In genomic region chr17:77523562-77523961, GRCh38 we compare ENCODE assay signal across 20 cellular contexts.
"Had no signal": no experiment of that assay in that cellular context is flagged by ENCODE, and none has a peak within 500 bp of the region (broad histone marks: within the 10 kb centered on the region; RNA-seq: fewer than 3 reads in every experiment).

No MANE protein-coding gene starts in this region.

- H3K4me3 ChIP-seq: breast epithelium, Peyer's patch had no signal

- H3K9me3 ChIP-seq: breast epithelium, Peyer's patch had no signal

- H3K27ac Mint-ChIP-seq: activated CD8-positive, alpha-beta T cell treated with anti-CD3 and anti-CD28 coated beads, Interleukin-2, amount 10 ng/mL, durations not matched to agents 7 days and 5 days; activated naive CD4-positive, alpha-beta T cell treated with anti-CD3 and anti-CD28 coated beads, Interleukin-2, amount 50 U/mL, for 24 hours; T-helper 1 cell treated with Interleukin-12 subunit alpha and Interleukin-12 subunit beta and Interleukin-4 antibody, amounts not matched to agents 30 μg/mL and 1 μg/mL, for 36 hours had no signal

- H3K36me3 Mint-ChIP-seq: activated naive CD4-positive, alpha-beta T cell treated with anti-CD3 and anti-CD28 coated beads, Interleukin-2, amount 50 U/mL, for 24 hours had no signal

- H3K4me1 Mint-ChIP-seq: activated naive CD4-positive, alpha-beta T cell treated with anti-CD3 and anti-CD28 coated beads, Interleukin-2, amount 50 U/mL, for 24 hours had no signal

- H3K36me3 ChIP-seq: breast epithelium, Peyer's patch had no signal

- H3K4me3 Mint-ChIP-seq: activated CD8-positive, alpha-beta T cell treated with anti-CD3 and anti-CD28 coated beads, Interleukin-2, amount 10 ng/mL, durations not matched to agents 7 days and 5 days; activated naive CD4-positive, alpha-beta T cell treated with anti-CD3 and anti-CD28 coated beads, Interleukin-2, amount 50 U/mL, for 24 hours; activated T-cell treated with anti-CD3 and anti-CD28 coated beads, Interleukin-2, amount 50 U/mL, for 4 hours; T-helper 1 cell treated with Interleukin-12 subunit alpha and Interleukin-12 subunit beta and Interleukin-4 antibody, amounts not matched to agents 30 μg/mL and 1 μg/mL, for 36 hours had no signal

- H3K27ac ChIP-seq: breast epithelium, Peyer's patch, RWPE1 had no signal

- H3K9me3 Mint-ChIP-seq: activated naive CD4-positive, alpha-beta T cell treated with anti-CD3 and anti-CD28 coated beads, Interleukin-2, amount 50 U/mL, for 24 hours; activated T-cell treated with anti-CD3 and anti-CD28 coated beads, Interleukin-2, amount 50 U/mL, for 4 hours; T-helper 1 cell treated with Interleukin-12 subunit alpha and Interleukin-12 subunit beta and Interleukin-4 antibody, amounts not matched to agents 30 μg/mL and 1 μg/mL, for 36 hours had no signal

- ATAC-seq: activated CD4-positive, CD25-positive, alpha-beta regulatory T cell treated with anti-CD3 and anti-CD28 coated beads, Interleukin-2, amount 50 U/mL, for 24 hours; activated CD8-positive, alpha-beta T cell treated with anti-CD3 and anti-CD28 coated beads, Interleukin-2, amount 10 ng/mL, durations not matched to agents 7 days and 5 days; activated T-cell treated with anti-CD3 and anti-CD28 coated beads, Interleukin-2, amount 50 U/mL, for 4 hours had no signal

- DNase-seq: activated CD4-positive, alpha-beta T cell treated with anti-CD3 and anti-CD28 coated beads for 4 hours; activated CD8-positive, alpha-beta T cell treated with anti-CD3 and anti-CD28 coated beads, Interleukin-2, amount 10 ng/mL, durations not matched to agents 7 days and 5 days; activated gamma-delta T cell treated with Interleukin-2 at 50 U/mL for 16 hours; activated T-cell treated with anti-CD3 and anti-CD28 coated beads, Interleukin-2, amount 50 U/mL, for 4 hours; central memory CD4-positive, alpha-beta T cell; Kasumi-1; NCI-H1105 treated with DMSO at 0.1 percent for 48 hours; NCI-H1436 treated with DMSO at 0.1 percent for 48 hours; NCI-H187; NCI-H2081; NCI-H510A treated with DMSO at 0.1 percent for 48 hours; NCI-H69; NK-92 treated with Interleukin-12 subunit alpha and Interleukin-12 subunit beta, amount 100 ng/mL, for 24 hours; Peyer's patch; SHP77 treated with DMSO at 0.1 percent for 48 hours had no signal
